In the genomic region with DNA sequence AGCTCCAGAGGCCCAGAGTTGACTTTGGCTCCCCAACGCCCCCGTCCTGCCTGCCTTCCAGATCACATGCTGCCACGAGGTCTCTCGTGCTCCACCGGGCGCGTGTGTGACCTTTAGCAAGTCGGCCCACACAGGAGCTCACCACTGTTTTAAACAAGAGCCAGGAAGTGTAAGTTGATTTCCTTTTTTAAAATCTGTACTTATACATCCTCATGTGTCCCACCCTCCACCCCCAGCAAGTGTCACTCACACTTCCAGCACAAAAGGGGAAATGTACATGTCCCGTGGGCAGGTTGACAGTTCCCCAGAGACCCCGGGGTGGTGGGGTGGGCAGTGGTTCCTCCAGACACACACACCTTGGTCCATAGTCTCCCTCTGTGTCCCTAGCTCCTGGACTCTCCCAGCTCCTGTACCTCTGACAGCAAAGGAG, we compare ENCODE assay signal across 10 cellular contexts.
DNase-seq lines count a peak whose midpoint lies in the region; ATAC-seq, FAIRE-seq and TF ChIP-seq lines count a peak whose summit lies in the region.
"Had no signal": no experiment of that assay in that cellular context is flagged by ENCODE, and none has a peak within 500 bp of the region (broad histone marks: within the 10 kb centered on the region; RNA-seq: fewer than 3 reads in every experiment).

No MANE protein-coding gene starts in this region.

- peaks cover 80% of the 10 kb centered on the region for H3K4me1 Mint-ChIP-seq in activated B cell treated with CpG ODN at 0.5 μM for 24 hours

- no peaks in the 10 kb centered on the region for H3K27me3 Mint-ChIP-seq in activated B cell treated with CpG ODN at 0.5 μM for 24 hours

- H3K36me3 ChIP-seq in esophagus (ENCODE audit: control insufficient read depth in 2 of 2, insufficient read depth in 2 of 2, low read length in 1 of 2) = peaks cover 0 to 16% of the 10 kb centered on the region in 2 donors

- peak overlapping the region; percentile 55 for H3K4me3 Mint-ChIP-seq in activated B cell treated with CpG ODN at 0.5 μM for 24 hours

- no peak overlapping the region for H3K4me3 ChIP-seq in esophagus (ENCODE audit: low read depth in 1 of 2, low read length in 2 of 2)

- FAIRE-seq in GM12891 (lab: Jason Lieb, UNC) = peak; percentile 38

- intact Hi-C loops in activated B cell treated with CpG ODN at 0.5 μM for 24 hours (cut with micrococcal nuclease) = loop anchor here (5.0 kb wide), 1 partner anchor 239 kb away; the partner anchor contains the start of gene PSEN2

- H3K4me1 ChIP-seq in esophagus (ENCODE audit: control insufficient read depth in 2 of 2, insufficient read depth in 2 of 2, low read length in 1 of 2) = peaks cover 3 to 12% of the 10 kb centered on the region in 2 donors
- H3K4me1 ChIP-seq: parathyroid adenoma had no signal

- no peaks in the 10 kb centered on the region for H3K9me3 ChIP-seq in esophagus (ENCODE audit: control insufficient read depth in 2 of 2, insufficient read depth in 1 of 2, low read depth in 1 of 2, low read length in 1 of 2)

- POLR2A ChIA-PET in activated B cell treated with CpG ODN at 0.5 μM for 24 hours (lab: Charles Lee) = interaction anchor here (0.5 to 4.3 kb wide), 19 partner anchors 11 to 250 kb away, joined by 3 to 35 read pairs (median 6); partner anchors contain the start of gene ITPKB

- no peak for DNase-seq in GM12891 (ENCODE audit: insufficient read length, low spot score)
- DNase-seq in activated B cell treated with CpG ODN at 0.5 μM for 24 hours = peak; percentile 51
- DNase-seq in stimulated activated CD8-positive, alpha-beta memory T cell treated with anti-CD3 and anti-CD28 coated beads, Interleukin-4, amount 100 ng/mL, for 24 hours (ENCODE audit: low read depth) = peak; percentile 51
- DNase-seq in KG1 (lab: John Stamatoyannopoulos, UW) = no peak
- no peak for DNase-seq in middle frontal gyrus (ENCODE audit: extremely low spot score, low spot score)
- no peak for DNase-seq in nucleus accumbens (lab: John Stamatoyannopoulos, UW)
- no peak for DNase-seq in effector CD8-positive, alpha-beta T cell (lab: John Stamatoyannopoulos, UW)
- DNase-seq: KBM-7 had no signal

- H3K9me3 Mint-ChIP-seq in activated B cell treated with CpG ODN at 0.5 μM for 24 hours = no peaks in the 10 kb centered on the region

- no peak for TF ChIP-seq CTCF in activated B cell treated with CpG ODN at 0.5 μM for 24 hours (IDR thresholded peaks at IDR 0.05)

- peak overlapping the region; percentile 13 to 62 for H3K27ac ChIP-seq in esophagus (ENCODE audit: low read depth in 2 of 2, low read length in 1 of 2)
- H3K27ac ChIP-seq: parathyroid adenoma had no signal

- H3K36me3 Mint-ChIP-seq in activated B cell treated with CpG ODN at 0.5 μM for 24 hours (ENCODE audit: low read depth) = peaks cover 68% of the 10 kb centered on the region

- H3K27ac Mint-ChIP-seq in activated B cell treated with CpG ODN at 0.5 μM for 24 hours = peak overlapping the region; percentile 89

- no peaks in the 10 kb centered on the region for H3K27me3 ChIP-seq in esophagus (ENCODE audit: control insufficient read depth in 1 of 2, insufficient read depth in 2 of 2, low read length in 2 of 2)

- no peak for TF ChIP-seq POLR2A in GM12891 (IDR thresholded peaks at IDR 0.05; ENCODE audit: low read depth, low read length)

- CTCF ChIA-PET in activated B cell treated with CpG ODN at 0.5 μM for 24 hours (lab: Charles Lee) = interaction anchor here (0.7 to 8.4 kb wide), 12 partner anchors 11 to 910 kb away, joined by 3 to 91 read pairs (median 4); no protein-coding TSS in a partner anchor

- ATAC-seq in activated B cell treated with CpG ODN at 0.5 μM for 24 hours (ENCODE audit: low read depth) = peak; percentile 71

- 76 to 78% methylated on average over 10 of the region's 10 CpGs for WGBS in esophagus, 2 donors

TF ChIP-seq in GM12891, 5 proteins besides CTCF, POLR2A, EP300 and RAD21:
- peak; percentile 56 for TF ChIP-seq SPI1 (IDR thresholded peaks at IDR 0.05; ENCODE audit: low read depth, low read length)
- TF ChIP-seq PAX5 (IDR thresholded peaks at IDR 0.05; ENCODE audit: insufficient read depth, low read length, severe bottlenecking) = no peak

Comparison
In these comparisons a context has a peak if more than half of its experiments do, and no peak if none do; other contexts are left out.
1. DNase-seq: peak in activated B cell treated with CpG ODN at 0.5 μM for 24 hours (single experiment) and stimulated activated CD8-positive, alpha-beta memory T cell treated with anti-CD3 and anti-CD28 coated beads, Interleukin-4, amount 100 ng/mL, for 24 hours (single experiment); none in GM12891 (single experiment), KG1 (single experiment), middle frontal gyrus (single experiment), nucleus accumbens (0 of 56) and effector CD8-positive, alpha-beta T cell (single experiment).